ENCODE assay signal across 17 cellular contexts in the genomic region with DNA sequence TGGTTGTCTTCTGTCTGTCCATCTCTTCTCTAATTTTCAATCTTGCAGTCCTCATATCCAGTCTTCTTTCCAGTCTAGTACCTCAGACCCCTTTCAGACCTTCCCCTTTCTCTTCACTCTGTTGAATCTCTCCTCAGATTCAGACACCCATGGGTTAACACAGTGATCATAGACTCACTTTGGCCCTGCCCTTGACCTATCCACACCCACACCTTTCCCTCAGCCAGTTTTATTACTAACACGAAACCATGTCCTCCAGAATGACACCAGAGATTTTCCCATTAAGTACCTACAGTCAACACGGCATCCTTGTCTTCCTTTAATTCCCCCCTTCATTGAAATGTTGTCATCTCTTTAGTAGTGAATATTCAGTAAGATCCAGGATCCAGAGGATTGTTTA.
A peak's percentile ranks its signal among the peaks of the same experiment; 100 is the strongest.
DNase-seq lines count a peak whose midpoint lies in the region; ATAC-seq, FAIRE-seq and TF ChIP-seq lines count a peak whose summit lies in the region.
"Had no signal": no experiment of that assay in that cellular context is flagged by ENCODE, and none has a peak within 500 bp of the region (broad histone marks: within the 10 kb centered on the region; RNA-seq: fewer than 3 reads in every experiment).

No MANE protein-coding gene starts in this region.

- H3K27me3 ChIP-seq in GM23248 (replicated peaks; ENCODE audit: insufficient read depth) (peaks cover 10% of the 10 kb centered on the region), PC-3 (ENCODE audit: low read length) (no peaks in the 10 kb centered on the region), mesenchymal stem cell (ENCODE audit: control insufficient read depth in 1 of 2, insufficient read depth in 1 of 2, low read length in 2 of 2) (no peaks in the 10 kb centered on the region), small intestine (ENCODE audit: control insufficient read depth in 2 of 2, insufficient read depth in 2 of 2, low read length in 2 of 2) (no peaks in the 10 kb centered on the region)
- H3K27me3 ChIP-seq: SJCRH30 had no signal

- H2BK120ac ChIP-seq in mesenchymal stem cell (ENCODE audit: low read depth, low read length): no peak overlapping the region

- ATAC-seq in PC-3 (no peak), GM19467 (IDR thresholded peaks at IDR 0.05; ENCODE audit: unreplicated experiment) (no peak)

- no peaks in the 10 kb centered on the region for H3F3A ChIP-seq in GM23248 (ENCODE audit: insufficient read depth)
- no peaks in the 10 kb centered on the region for H3F3A ChIP-seq in PC-3 (ENCODE audit: low read length, unreplicated experiment)

- H3K27ac ChIP-seq in GM23248 (no peak overlapping the region), PC-3 (ENCODE audit: low read length) (no peak overlapping the region), mesenchymal stem cell (ENCODE audit: low read length, poor library complexity, severe bottlenecking) (no peak overlapping the region), small intestine (ENCODE audit: low read depth in 1 of 2, low read length in 1 of 2) (no peak overlapping the region)
- H3K27ac ChIP-seq: RWPE1, SJCRH30 had no signal

- H3K9me2 ChIP-seq in GM23248 (ENCODE audit: insufficient read depth): no peaks in the 10 kb centered on the region
- H3K9me2 ChIP-seq in PC-3 (replicated peaks; ENCODE audit: low read length): no peaks in the 10 kb centered on the region; the same call in 1 of the 2 replicates

- 29 to 30% methylated on average over 2 of the region's 2 CpGs for WGBS in GM23248 (ENCODE audit: low coverage in 1 of 2, low lambda C conversion rate in 2 of 2, missing lambda C conversion rate in 2 of 2), 2 experiments
- 83% methylated on average over 1 of the region's 2 CpGs for WGBS in mesenchymal stem cell
- WGBS in small intestine, 3 donors: 31 to 62% (median 42%) methylated on average over 2 of the region's 2 CpGs

- POLR2A ChIA-PET in PC-3 (lab: Charles Lee; ENCODE audit: unreplicated experiment): no interaction called here
- POLR2A ChIA-PET in activated CD4-positive, alpha-beta T cell treated with anti-CD3 and anti-CD28 coated beads, Interleukin-2, amount 10 ng/mL, durations not matched to agents 7 days and 5 days (lab: Charles Lee): no interaction called here

- H3K9ac ChIP-seq in GM23248 (no peak overlapping the region), PC-3 (ENCODE audit: low read length) (no peak overlapping the region), mesenchymal stem cell (ENCODE audit: low read length) (peak overlapping the region; percentile 81)

- no peaks in the 10 kb centered on the region for H3K79me1 ChIP-seq in mesenchymal stem cell (replicated peaks; ENCODE audit: low read length, poor library complexity, severe bottlenecking)

- H3K4me1 ChIP-seq in GM23248 (ENCODE audit: insufficient read depth) (no peaks in the 10 kb centered on the region), PC-3 (ENCODE audit: insufficient read depth, low read length) (peaks cover 14% of the 10 kb centered on the region), mesenchymal stem cell (ENCODE audit: control insufficient read depth, insufficient read depth, low read depth, low read length) (no peaks in the 10 kb centered on the region), small intestine (ENCODE audit: control insufficient read depth in 2 of 2, insufficient read depth in 1 of 2, low read depth in 1 of 2, low read length in 1 of 2) (no peaks in the 10 kb centered on the region)
- H3K4me1 ChIP-seq: SJCRH30 had no signal

- no peaks in the 10 kb centered on the region for H3K9me3 Mint-ChIP-seq in activated CD4-positive, alpha-beta T cell treated with anti-CD3 and anti-CD28 coated beads, Interleukin-2, amount 10 ng/mL, durations not matched to agents 7 days and 5 days

- no peak overlapping the region for H3K14ac ChIP-seq in mesenchymal stem cell (ENCODE audit: low read length in 2 of 2)

- no peaks in the 10 kb centered on the region for H3K36me3 Mint-ChIP-seq in activated CD4-positive, alpha-beta T cell treated with anti-CD3 and anti-CD28 coated beads, Interleukin-2, amount 10 ng/mL, durations not matched to agents 7 days and 5 days (ENCODE audit: low read depth)
- H3K36me3 Mint-ChIP-seq: CD4-positive, CD25-positive, alpha-beta regulatory T cell had no signal

- no peaks in the 10 kb centered on the region for H3K27me3 Mint-ChIP-seq in activated CD4-positive, alpha-beta T cell treated with anti-CD3 and anti-CD28 coated beads, Interleukin-2, amount 10 ng/mL, durations not matched to agents 7 days and 5 days
- H3K27me3 Mint-ChIP-seq: CD4-positive, CD25-positive, alpha-beta regulatory T cell had no signal

- DNase-seq in GM23248: no peak
- no peak for DNase-seq in PC-3
- DNase-seq in mesenchymal stem cell: no peak
- DNase-seq in small intestine: peak; percentile 10
- no peak for DNase-seq in AG20443 (ENCODE audit: low spot score)
- DNase-seq in activated CD4-positive, alpha-beta T cell treated with anti-CD3 and anti-CD28 coated beads, Interleukin-2, amount 10 ng/mL, durations not matched to agents 7 days and 5 days: no peak
- no peak for DNase-seq in ACHN
- DNase-seq: Caco-2; CD4-positive, CD25-positive, alpha-beta regulatory T cell; H7; NCI-H1105; NCI-H1694; NCI-H69; SJCRH30 had no signal

- no TSS peak for BruUV-seq in PC-3 (replicated peaks; lab: Mats Ljungman, UMichigan)

- no peak overlapping the region for H3K18ac ChIP-seq in mesenchymal stem cell (ENCODE audit: low read depth in 1 of 2, low read length in 2 of 2)

- no peak overlapping the region for H2AK5ac ChIP-seq in mesenchymal stem cell (ENCODE audit: low read length, severe bottlenecking)

- H3K4me2 ChIP-seq in GM23248 (ENCODE audit: unreplicated experiment) (peak overlapping the region; percentile 55), PC-3 (ENCODE audit: low read length) (peak overlapping the region; percentile 81; the same call in 1 of the 2 replicates), mesenchymal stem cell (ENCODE audit: low read length, poor library complexity, severe bottlenecking) (no peak overlapping the region)

- H3K79me2 ChIP-seq in GM23248 (ENCODE audit: insufficient read depth) (no peaks in the 10 kb centered on the region), PC-3 (ENCODE audit: low read length) (no peaks in the 10 kb centered on the region)

- FAIRE-seq in small intestine (lab: Jason Lieb, UNC): no peak

- H3K9me3 ChIP-seq in GM23248 (ENCODE audit: low read depth): no peaks in the 10 kb centered on the region
- H3K9me3 ChIP-seq in PC-3 (ENCODE audit: low read length): no peaks in the 10 kb centered on the region
- H3K9me3 ChIP-seq in mesenchymal stem cell (ENCODE audit: control insufficient read depth, low read length): no peaks in the 10 kb centered on the region
- H3K9me3 ChIP-seq in small intestine (ENCODE audit: control insufficient read depth, low read depth): no peaks in the 10 kb centered on the region
- H3K9me3 ChIP-seq: Caco-2, SJCRH30 had no signal

- no peak overlapping the region for H2BK15ac ChIP-seq in mesenchymal stem cell (ENCODE audit: low read depth, poor library complexity, severe bottlenecking)

- TF ChIP-seq CTCF in PC-3 (conservative IDR thresholded peaks at IDR 0.05; ENCODE audit: low read depth, low read length): no peak

- H2AFZ ChIP-seq in GM23248 (peak overlapping the region; percentile 76), PC-3 (ENCODE audit: low read length) (peak overlapping the region; percentile 77), mesenchymal stem cell (ENCODE audit: low read depth, low read length) (no peak overlapping the region)

- CTCF ChIA-PET in PC-3 (lab: Charles Lee): no interaction called here
- CTCF ChIA-PET in activated CD4-positive, alpha-beta T cell treated with anti-CD3 and anti-CD28 coated beads, Interleukin-2, amount 10 ng/mL, durations not matched to agents 7 days and 5 days (lab: Charles Lee): no interaction called here

- H3K23ac ChIP-seq in mesenchymal stem cell (ENCODE audit: low read length in 2 of 2): no peak overlapping the region

- H4K20me1 ChIP-seq in GM23248 (ENCODE audit: insufficient read depth): no peaks in the 10 kb centered on the region
- H4K20me1 ChIP-seq in PC-3 (ENCODE audit: low read length): no peaks in the 10 kb centered on the region

- no peak overlapping the region for H4K8ac ChIP-seq in mesenchymal stem cell (ENCODE audit: low read length)

- H2BK12ac ChIP-seq in mesenchymal stem cell (ENCODE audit: low read length in 2 of 2): no peak overlapping the region

- H3K4me1 Mint-ChIP-seq in activated CD4-positive, alpha-beta T cell treated with anti-CD3 and anti-CD28 coated beads, Interleukin-2, amount 10 ng/mL, durations not matched to agents 7 days and 5 days: no peaks in the 10 kb centered on the region
- H3K4me1 Mint-ChIP-seq: B cell; CD4-positive, CD25-positive, alpha-beta regulatory T cell had no signal

- H2BK5ac ChIP-seq in mesenchymal stem cell (ENCODE audit: low read depth, low read length, poor library complexity, severe bottlenecking): no peak overlapping the region

- in situ Hi-C loops in GM23248 (cut with MboI): no loop called here
- in situ Hi-C loops in ACHN (cut with HindIII; ENCODE audit: low pct_ligation_motif_present, low pct_unique_long_range_greater_than_20kb, low sequenced_read_pairs): no loop called here

- H4K91ac ChIP-seq in mesenchymal stem cell (ENCODE audit: low read length): no peak overlapping the region

- H3K4me3 ChIP-seq in GM23248 (peak overlapping the region; percentile 51), PC-3 (ENCODE audit: low read length) (no peak overlapping the region), mesenchymal stem cell (ENCODE audit: insufficient read depth in 1 of 2, low read depth in 1 of 2, low read length in 2 of 2) (peak overlapping the region in 1 of 2 experiments; percentile 68), small intestine (ENCODE audit: low read depth in 1 of 2, low read length in 2 of 2) (no peak overlapping the region)
- H3K4me3 ChIP-seq: SJCRH30 had no signal

- no peak overlapping the region for H3K4ac ChIP-seq in mesenchymal stem cell (ENCODE audit: low read depth in 1 of 2, low read length in 2 of 2)

- H3K27ac Mint-ChIP-seq in activated CD4-positive, alpha-beta T cell treated with anti-CD3 and anti-CD28 coated beads, Interleukin-2, amount 10 ng/mL, durations not matched to agents 7 days and 5 days: no peak overlapping the region
- H3K27ac Mint-ChIP-seq: B cell; CD4-positive, CD25-positive, alpha-beta regulatory T cell had no signal

- no peaks in the 10 kb centered on the region for H3K36me3 ChIP-seq in GM23248 (ENCODE audit: low read depth)
- no peaks in the 10 kb centered on the region for H3K36me3 ChIP-seq in PC-3 (ENCODE audit: low read depth, low read length)
- no peaks in the 10 kb centered on the region for H3K36me3 ChIP-seq in mesenchymal stem cell (ENCODE audit: control insufficient read depth in 1 of 2, insufficient read depth in 2 of 2, low read depth in 1 of 2, low read length in 2 of 2)
- no peaks in the 10 kb centered on the region for H3K36me3 ChIP-seq in small intestine (ENCODE audit: control insufficient read depth in 2 of 2, insufficient read depth in 2 of 2, low read length in 2 of 2)
- H3K36me3 ChIP-seq: SJCRH30 had no signal

- intact Hi-C loops in PC-3 (cut with micrococcal nuclease): no loop called here

- H3K4me3 Mint-ChIP-seq in activated CD4-positive, alpha-beta T cell treated with anti-CD3 and anti-CD28 coated beads, Interleukin-2, amount 10 ng/mL, durations not matched to agents 7 days and 5 days: no peak overlapping the region
- H3K4me3 Mint-ChIP-seq: B cell; CD4-positive, CD25-positive, alpha-beta regulatory T cell had no signal
